In the genomic region with DNA sequence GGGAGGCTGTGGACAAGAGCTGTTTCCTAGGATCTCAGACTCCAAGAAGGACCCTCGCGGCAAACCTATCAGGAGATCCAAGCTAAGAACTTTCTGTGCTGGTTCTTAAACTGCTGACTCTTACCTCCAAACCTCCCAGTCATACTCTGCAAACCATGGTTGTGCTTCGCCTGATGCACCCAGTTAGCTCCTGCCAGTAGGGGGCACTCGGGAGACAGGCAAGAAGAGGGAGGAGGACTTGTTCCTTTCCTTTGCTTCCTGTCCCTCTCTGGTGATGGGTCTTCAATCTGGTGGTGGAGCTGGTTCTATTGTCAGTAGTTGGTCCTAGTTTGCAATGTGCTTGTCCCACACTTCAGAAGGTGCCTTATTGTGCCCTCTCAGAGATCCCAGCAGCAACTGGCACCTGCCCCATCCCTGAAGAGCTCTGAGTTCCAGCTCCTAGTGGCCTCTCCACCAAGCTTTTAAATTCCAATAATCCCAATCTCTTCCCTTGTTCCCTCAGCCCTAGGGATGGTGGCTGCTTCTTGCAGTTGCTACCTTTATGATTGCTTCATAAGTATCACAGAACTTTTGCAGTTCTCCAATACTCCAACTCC, we compare ENCODE assay signal across 8 cellular contexts.
DNase-seq lines count a peak whose midpoint lies in the region; ATAC-seq, FAIRE-seq and TF ChIP-seq lines count a peak whose summit lies in the region.

No MANE protein-coding gene starts in this region.

- WGBS in HepG2 (ENCODE audit: low lambda C conversion rate): no CpG with 5 or more reads among the region's 4 CpGs

- H3K27ac Mint-ChIP-seq in HFFc6: no peak overlapping the region
- no peak overlapping the region for H3K27ac Mint-ChIP-seq in activated naive CD8-positive, alpha-beta T cell treated with anti-CD3 and anti-CD28 coated beads, Interleukin-2, amount 50 U/mL, for 24 hours

- peaks cover 5% of the 10 kb centered on the region; the same call in 1 of the 2 replicates for H3K36me3 Mint-ChIP-seq in HFFc6 (ENCODE audit: low read depth)
- H3K36me3 Mint-ChIP-seq in activated naive CD8-positive, alpha-beta T cell treated with anti-CD3 and anti-CD28 coated beads, Interleukin-2, amount 50 U/mL, for 24 hours (ENCODE audit: low read depth): no peaks in the 10 kb centered on the region

- no peaks in the 10 kb centered on the region for H4K20me1 ChIP-seq in HepG2 (ENCODE audit: insufficient read depth, low read length)

- in situ Hi-C loops in HepG2 (cut with HindIII; ENCODE audit: extremely low pct_ligation_motif_present, low pct_unique_long_range_greater_than_20kb): no loop called here

- H3K27ac ChIP-seq in HepG2 (ENCODE audit: extremely low read length, insufficient read depth, low read length): no peak overlapping the region

- no peak for TF ChIP-seq POLR2A in HepG2 (IDR thresholded peaks at IDR 0.05; ENCODE audit: insufficient read depth in 1 of 2, low read depth in 2 of 2, low read length in 2 of 2)

- H3K9me3 ChIP-seq in NT2/D1 (ENCODE audit: insufficient read depth, low read length) (peaks cover 25% of the 10 kb centered on the region), HepG2 (ENCODE audit: low read length) (peaks cover 12% of the 10 kb centered on the region)

- H3K27me3 ChIP-seq in NT2/D1 (ENCODE audit: insufficient read depth, insufficient read length): no peaks in the 10 kb centered on the region
- peaks cover 3 to 5% of the 10 kb centered on the region in 2 experiments; a peak in 2 of 5 replicates for H3K27me3 ChIP-seq in HepG2 (ENCODE audit: control insufficient read depth in 1 of 2, insufficient read depth in 2 of 2, low read length in 2 of 2)

- peak; percentile 89 for FAIRE-seq in HepG2 (lab: Jason Lieb, UNC)

- no peaks in the 10 kb centered on the region for H3K27me3 Mint-ChIP-seq in HFFc6 (ENCODE audit: insufficient read depth)
- peaks cover 10% of the 10 kb centered on the region for H3K27me3 Mint-ChIP-seq in activated naive CD8-positive, alpha-beta T cell treated with anti-CD3 and anti-CD28 coated beads, Interleukin-2, amount 50 U/mL, for 24 hours

- TF ChIP-seq EP300 in HepG2 (IDR thresholded peaks at IDR 0.05; ENCODE audit: low read depth in 2 of 2, low read length in 2 of 2) (no peak), HepG2 (CRISPR knock-in tag; IDR thresholded peaks at IDR 0.05; ENCODE audit: borderline replicate concordance) (no peak)

- H3K4me3 Mint-ChIP-seq in HFFc6: no peak overlapping the region
- H3K4me3 Mint-ChIP-seq in activated naive CD8-positive, alpha-beta T cell treated with anti-CD3 and anti-CD28 coated beads, Interleukin-2, amount 50 U/mL, for 24 hours: no peak overlapping the region

- ATAC-seq in activated naive CD8-positive, alpha-beta T cell treated with anti-CD3 and anti-CD28 coated beads, Interleukin-2, amount 50 U/mL, for 24 hours: no peak
- peak; percentile 86 for ATAC-seq in HepG2
- no peak for ATAC-seq in GM19328 (IDR thresholded peaks at IDR 0.05; ENCODE audit: unreplicated experiment)

- H3K79me2 ChIP-seq in HepG2 (ENCODE audit: insufficient read depth, low read length): no peaks in the 10 kb centered on the region

- TF ChIP-seq CTCF in HFFc6 (IDR thresholded peaks at IDR 0.05) (peak; percentile 53; the same call in 1 of the 2 replicates), HepG2 (CRISPR knock-in tag; IDR thresholded peaks at IDR 0.05) (peak; percentile 85)

- DNase-seq in DMS114 treated with DMSO at 0.1 percent for 48 hours (lab: John Stamatoyannopoulos, UW; ENCODE audit: unreplicated experiment) (peak; percentile 1), HFFc6 (no peak), NT2/D1 (ENCODE audit: low read depth, low spot score) (peak; percentile 80), HepG2 (ENCODE audit: low spot score) (peak; percentile 68), superior temporal gyrus (ENCODE audit: extremely low spot score) (peak; percentile 22), epidermal melanocyte (ENCODE audit: insufficient read length, low spot score) (no peak)
- peak; percentile 69 for DNase-seq in activated naive CD8-positive, alpha-beta T cell treated with anti-CD3 and anti-CD28 coated beads, Interleukin-2, amount 50 U/mL, for 24 hours

- H3K36me3 ChIP-seq in NT2/D1 (ENCODE audit: insufficient read depth, insufficient read length, low read length) (no peaks in the 10 kb centered on the region), HepG2 (replicated peaks in 1 of 2; ENCODE audit: control insufficient read depth in 1 of 2, insufficient read depth in 2 of 2, low read length in 2 of 2) (no peaks in the 10 kb centered on the region)

- CTCF ChIA-PET in HepG2 (lab: Yijun Ruan, JAX; ENCODE audit: low intra/inter-chr PET ratio, low total read pairs): interaction anchor here (1.1 to 2.0 kb wide), 2 partner anchors 87 to 109 kb away, joined by 7 to 16 read pairs; no protein-coding TSS in a partner anchor

- H3K9ac ChIP-seq in NT2/D1 (ENCODE audit: insufficient read length, low read depth) (no peak overlapping the region), HepG2 (ENCODE audit: insufficient read depth, low read depth, low read length) (no peak overlapping the region)

- H3K4me3 ChIP-seq in NT2/D1 (ENCODE audit: insufficient read length, low read depth) (no peak overlapping the region), HepG2 (replicated peaks in 1 of 3; ENCODE audit: insufficient read depth in 1 of 3, low read depth in 2 of 3, low read length in 3 of 3) (no peak overlapping the region)

- BruUV-seq in HepG2 (replicated peaks; lab: Mats Ljungman, UMichigan): no TSS peak

- H3K9me3 Mint-ChIP-seq in HFFc6: peaks cover 59% of the 10 kb centered on the region
- H3K9me3 Mint-ChIP-seq in activated naive CD8-positive, alpha-beta T cell treated with anti-CD3 and anti-CD28 coated beads, Interleukin-2, amount 50 U/mL, for 24 hours: peaks cover 8% of the 10 kb centered on the region

- H3K4me1 ChIP-seq in NT2/D1 (ENCODE audit: insufficient read depth, insufficient read length) (peaks cover 6% of the 10 kb centered on the region), HepG2 (ENCODE audit: insufficient read depth, low read length) (no peaks in the 10 kb centered on the region)

- H3K4me2 ChIP-seq in HepG2 (ENCODE audit: low read depth, low read length): no peak overlapping the region

- intact Hi-C loops in HepG2 (cut with micrococcal nuclease; ENCODE audit: unreplicated experiment): loop anchor here (1.0 kb wide), 2 partner anchors 86 to 109 kb away; no protein-coding TSS in a partner anchor

- POLR2A ChIA-PET in HepG2 (lab: Yijun Ruan, JAX): interaction anchor here (0.7 to 1.0 kb wide), 2 partner anchors 110 to 113 kb away, joined by 3 to 4 read pairs; partner anchors contain the start of gene RPL38

- 0 out of 2 replicates have a peak, but pooled peaks have one; percentile 25 for TF ChIP-seq RAD21 in HepG2 (CRISPR knock-in tag; IDR thresholded peaks at IDR 0.05)

- H2AFZ ChIP-seq in HepG2 (ENCODE audit: low read length): no peak overlapping the region

- no peaks in the 10 kb centered on the region for H3K4me1 Mint-ChIP-seq in HFFc6 (ENCODE audit: low read depth)
- no peaks in the 10 kb centered on the region for H3K4me1 Mint-ChIP-seq in activated naive CD8-positive, alpha-beta T cell treated with anti-CD3 and anti-CD28 coated beads, Interleukin-2, amount 50 U/mL, for 24 hours

TF ChIP-seq in HepG2, 621 proteins besides CTCF, POLR2A, EP300 and RAD21 (continues in another document):
- TF ChIP-seq ZNF549 (CRISPR knock-in tag; IDR thresholded peaks at IDR 0.05) (no peak), MED8 (CRISPR knock-in tag; IDR thresholded peaks at IDR 0.05; ENCODE audit: insufficient replicate concordance) (no peak), GMEB1 (CRISPR knock-in tag; IDR thresholded peaks at IDR 0.05; ENCODE audit: borderline replicate concordance) (no peak), SMAD3 (CRISPR knock-in tag; IDR thresholded peaks at IDR 0.05) (no peak), AGO1 (IDR thresholded peaks at IDR 0.05; ENCODE audit: low read depth, low read length, poor library complexity, severe bottlenecking) (no peak), MAFF (IDR thresholded peaks at IDR 0.05; ENCODE audit: low read depth, low read length) (0 out of 2 replicates have a peak, but pooled peaks have one; percentile 7), ZSCAN9 (CRISPR knock-in tag; IDR thresholded peaks at IDR 0.05; ENCODE audit: borderline replicate concordance) (no peak)
- TF ChIP-seq, protein P1, sequence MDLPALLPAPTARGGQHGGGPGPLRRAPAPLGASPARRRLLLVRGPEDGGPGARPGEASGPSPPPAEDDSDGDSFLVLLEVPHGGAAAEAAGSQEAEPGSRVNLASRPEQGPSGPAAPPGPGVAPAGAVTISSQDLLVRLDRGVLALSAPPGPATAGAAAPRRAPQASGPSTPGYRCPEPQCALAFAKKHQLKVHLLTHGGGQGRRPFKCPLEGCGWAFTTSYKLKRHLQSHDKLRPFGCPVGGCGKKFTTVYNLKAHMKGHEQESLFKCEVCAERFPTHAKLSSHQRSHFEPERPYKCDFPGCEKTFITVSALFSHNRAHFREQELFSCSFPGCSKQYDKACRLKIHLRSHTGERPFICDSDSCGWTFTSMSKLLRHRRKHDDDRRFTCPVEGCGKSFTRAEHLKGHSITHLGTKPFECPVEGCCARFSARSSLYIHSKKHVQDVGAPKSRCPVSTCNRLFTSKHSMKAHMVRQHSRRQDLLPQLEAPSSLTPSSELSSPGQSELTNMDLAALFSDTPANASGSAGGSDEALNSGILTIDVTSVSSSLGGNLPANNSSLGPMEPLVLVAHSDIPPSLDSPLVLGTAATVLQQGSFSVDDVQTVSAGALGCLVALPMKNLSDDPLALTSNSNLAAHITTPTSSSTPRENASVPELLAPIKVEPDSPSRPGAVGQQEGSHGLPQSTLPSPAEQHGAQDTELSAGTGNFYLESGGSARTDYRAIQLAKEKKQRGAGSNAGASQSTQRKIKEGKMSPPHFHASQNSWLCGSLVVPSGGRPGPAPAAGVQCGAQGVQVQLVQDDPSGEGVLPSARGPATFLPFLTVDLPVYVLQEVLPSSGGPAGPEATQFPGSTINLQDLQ (CRISPR knock-in tag; IDR thresholded peaks at IDR 0.05): no peak

Comparison
In these comparisons a context has a peak if more than half of its experiments do, and no peak if none do; other contexts are left out.
1. DNase-seq: peak in DMS114 treated with DMSO at 0.1 percent for 48 hours (single experiment), NT2/D1 (single experiment), activated naive CD8-positive, alpha-beta T cell treated with anti-CD3 and anti-CD28 coated beads, Interleukin-2, amount 50 U/mL, for 24 hours (single experiment), HepG2 (single experiment) and superior temporal gyrus (single experiment); none in HFFc6 (single experiment) and epidermal melanocyte (single experiment).